ENCODE assay signal across 20 cellular contexts in the genomic region with DNA sequence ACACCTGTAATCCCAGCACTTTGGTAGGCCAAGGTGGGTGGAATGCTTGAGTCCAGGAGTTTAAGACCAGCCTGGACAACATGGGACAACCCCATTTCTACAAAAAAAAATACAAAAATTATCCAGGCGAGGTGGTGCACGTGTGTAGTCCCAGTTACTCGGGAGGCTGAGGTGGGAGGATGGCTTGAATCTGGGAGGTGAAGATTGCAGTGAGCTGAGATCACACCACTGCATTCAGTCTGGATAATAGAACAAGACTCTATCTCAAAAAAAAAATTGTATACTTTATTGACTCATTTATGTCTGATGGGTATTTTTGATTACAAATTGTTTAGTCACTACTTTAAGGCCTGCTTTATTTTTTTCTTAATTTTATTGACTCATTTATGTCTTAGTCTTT. TPM values are rescaled to one million over a fixed set of nuclear protein-coding genes. Genes with fewer than 3 reads are reported as not detected.
"Had no signal": no experiment of that assay in that cellular context is flagged by ENCODE, and none has a peak within 500 bp of the region (broad histone marks: within the 10 kb centered on the region; RNA-seq: fewer than 3 reads in every experiment).

No MANE protein-coding gene starts in this region.

RNA-seq across cellular contexts. Expression of gene PROP1, which starts 56.0 kb away (rescaled TPM):
- total RNA-seq: activated naive CD4-positive, alpha-beta T cell treated with anti-CD3 and anti-CD28 coated beads for 36 hours; activated naive CD4-positive, alpha-beta T cell treated with anti-CD3 and anti-CD28 coated beads, Interleukin-2, amount 50 U/mL, for 72 hours; activated naive CD8-positive, alpha-beta T cell treated with anti-CD3 and anti-CD28 coated beads for 36 hours; activated naive CD8-positive, alpha-beta T cell treated with anti-CD3 and anti-CD28 coated beads, Interleukin-2, amount 10 ng/mL, durations not matched to agents 7 days and 5 days; activated T-cell treated with anti-CD3 and anti-CD28 coated beads, Interleukin-2, amount 50 U/mL, for 4 hours; activated T-cell treated with anti-CD3 and anti-CD28 coated beads, Interleukin-2, amount 50 U/mL, for 72 hours; activated T-helper 1 cell treated with anti-CD3 and anti-CD28 coated beads, Interleukin-12 subunit alpha, Interleukin-12 subunit beta, Interleukin-2, Interleukin-4 antibody, amounts not matched to agents 30 ng/mL and 10 ng/mL and 1 ng/mL, durations not matched to agents 14 hours and 24 hours and 36 hours; activated T-helper 17 cell treated with anti-CD3 and anti-CD28 coated beads, Interleukin-2, amount 50 U/mL, for 72 hours; activated T-helper 2 cell treated with anti-CD3 and anti-CD28 coated beads, Interferon-gamma antibody, Interleukin-2, Interleukin-4, amounts not matched to agents 10 μg/mL and 5 μg/mL and 100 μg/mL, durations not matched to agents 14 hours and 24 hours and 36 hours; adrenal gland; aorta; ascending aorta; astrocyte; body of pancreas; breast epithelium; bronchial epithelial cell; cardiac muscle cell; cardiac septum; cerebellum; chondrocyte had no signal
